ENCODE assay signal across 19 cellular contexts in genomic region chr6:5159162-5159561, GRCh38.
A peak's percentile ranks its signal among the peaks of the same experiment; 100 is the strongest.
DNase-seq lines count a peak whose midpoint lies in the region; ATAC-seq and TF ChIP-seq lines count a peak whose summit lies in the region.
"Had no signal": no experiment of that assay in that cellular context is flagged by ENCODE, and none has a peak within 500 bp of the region (broad histone marks: within the 10 kb centered on the region; RNA-seq: fewer than 3 reads in every experiment).

No MANE protein-coding gene starts in this region.

- H4K20me1 ChIP-seq in PC-9 (ENCODE audit: insufficient read depth), result no peaks in the 10 kb centered on the region

- H3K9me3 Mint-ChIP-seq in nephron progenitor cell, result no peaks in the 10 kb centered on the region
- H3K9me3 Mint-ChIP-seq: CD4-positive, CD25-positive, alpha-beta regulatory T cell; HFFc6 had no signal

- H3K27ac Mint-ChIP-seq in nephron progenitor cell, result peak overlapping the region; percentile 56
- H3K27ac Mint-ChIP-seq: CD4-positive, CD25-positive, alpha-beta regulatory T cell; HFFc6 had no signal

- H3K4me3 ChIP-seq in PC-9, result no peak overlapping the region
- H3K4me3 ChIP-seq in heart right ventricle, result no peak overlapping the region
- no peak overlapping the region for H3K4me3 ChIP-seq in spleen

- peaks cover 45% of the 10 kb centered on the region for H3K4me1 Mint-ChIP-seq in nephron progenitor cell

- H3K4me2 ChIP-seq in PC-9, result peak overlapping the region; percentile 61
- H3K4me2 ChIP-seq: KMS-11 had no signal

- H2AFZ ChIP-seq in PC-9, result no peak overlapping the region

- POLR2A ChIA-PET in PC-9 (lab: Charles Lee; ENCODE audit: unreplicated experiment), result no interaction called here

- H3K36me3 ChIP-seq in PC-9 (ENCODE audit: low read depth) (no peaks in the 10 kb centered on the region), heart right ventricle (no peaks in the 10 kb centered on the region), spleen (no peaks in the 10 kb centered on the region)
- H3K36me3 ChIP-seq: BE2C had no signal

- intact Hi-C loops in PC-9 (cut with micrococcal nuclease; ENCODE audit: unreplicated experiment) (loop anchor here (5.0 kb wide), 1 partner anchor 103 kb away; the partner anchor contains the start of genes FARS2 and LYRM4), heart right ventricle (cut with DNase I) (no loop called here), spleen (cut with DNase I; ENCODE audit: low total_unique reads) (no loop called here)

- peaks cover 10% of the 10 kb centered on the region for H3F3A ChIP-seq in PC-9 (ENCODE audit: insufficient read depth, low read depth)

- peaks cover 7% of the 10 kb centered on the region for H3K27me3 Mint-ChIP-seq in nephron progenitor cell (ENCODE audit: low read depth, poor library complexity)
- H3K27me3 Mint-ChIP-seq: CD4-positive, CD25-positive, alpha-beta regulatory T cell had no signal

- no TSS peak for BruUV-seq in PC-9 (replicated peaks; lab: Mats Ljungman, UMichigan)

- no peak for TF ChIP-seq POLR2A in spleen (IDR thresholded peaks at IDR 0.05)

- DNase-seq in COR-L47 (lab: John Stamatoyannopoulos, UW) (peak; percentile 12), HPDE6-E6E7 (ENCODE audit: extremely low spot score) (peak; percentile 42), PC-9 (peak; percentile 63 to 76), nephron progenitor cell (no peak), heart right ventricle (no peak), spleen (no peak)
- DNase-seq in activated CD4-positive, alpha-beta T cell treated with anti-CD3 and anti-CD28 coated beads, Interleukin-2, amount 50 U/mL, for 48 hours, result no peak
- DNase-seq: BE2C; CD4-positive, CD25-positive, alpha-beta regulatory T cell; DMS79; HFFc6; NCI-H187 treated with DMSO at 0.1 percent for 48 hours; NCI-H2171 treated with DMSO at 0.1 percent for 48 hours; NCI-H774; OCI-M1; RPMI8226; SIG-M5 had no signal

- 0 out of 2 replicates have a peak overlapping the region, but pooled peaks have one; percentile 23 for H3K27ac ChIP-seq in PC-9
- H3K27ac ChIP-seq in heart right ventricle, result no peak overlapping the region
- H3K27ac ChIP-seq in spleen, result no peak overlapping the region
- H3K27ac ChIP-seq: KMS-11 had no signal

- no peaks in the 10 kb centered on the region for H3K79me2 ChIP-seq in PC-9 (ENCODE audit: low read depth)

- ATAC-seq in heart right ventricle, result no peak
- ATAC-seq: SK-N-SH treated with all-trans-retinoic acid at 6 μM for 48 hours had no signal

- 93 to 96% methylated on average over 1 of the region's 1 CpG for WGBS in heart right ventricle, 2 donors
- whole genome bisulfite sequencing in spleen, 5 donors, result 82 to 100% (median 85%) methylated on average over 1 of the region's 1 CpG

- no peak for TF ChIP-seq CTCF in PC-9 (conservative IDR thresholded peaks at IDR 0.05)
- no peak for TF ChIP-seq CTCF in nephron progenitor cell (IDR thresholded peaks at IDR 0.05)
- TF ChIP-seq CTCF in heart right ventricle (IDR thresholded peaks at IDR 0.05), result no peak
- no peak for TF ChIP-seq CTCF in spleen (IDR thresholded peaks at IDR 0.05 in 8 of 11, conservative IDR thresholded peaks at IDR 0.05 in 3 of 11)

- CTCF ChIA-PET in PC-9 (lab: Charles Lee), result interaction anchor here (0.6 kb wide), 1 partner anchor 255 kb away, joined by 10 read pairs; no protein-coding TSS in a partner anchor

- peaks cover 20% of the 10 kb centered on the region for H3K4me1 ChIP-seq in PC-9 (replicated peaks; ENCODE audit: insufficient read depth)
- no peaks in the 10 kb centered on the region for H3K4me1 ChIP-seq in heart right ventricle
- H3K4me1 ChIP-seq in spleen, result no peaks in the 10 kb centered on the region
- H3K4me1 ChIP-seq: BE2C had no signal

- no peaks in the 10 kb centered on the region for H3K9me2 ChIP-seq in PC-9 (ENCODE audit: insufficient read depth)

- no peak overlapping the region for H3K4me3 Mint-ChIP-seq in nephron progenitor cell
- H3K4me3 Mint-ChIP-seq: CD4-positive, CD25-positive, alpha-beta regulatory T cell; HFFc6 had no signal

- H3K27me3 ChIP-seq in PC-9 (ENCODE audit: insufficient read depth, low read depth) (no peaks in the 10 kb centered on the region), heart right ventricle (no peaks in the 10 kb centered on the region), spleen (replicated peaks in 1 of 7) (no peaks in the 10 kb centered on the region)
- H3K27me3 ChIP-seq: BE2C had no signal

- H3K36me3 Mint-ChIP-seq in nephron progenitor cell (ENCODE audit: low read depth), result peaks cover 2% of the 10 kb centered on the region
- H3K36me3 Mint-ChIP-seq: CD4-positive, CD25-positive, alpha-beta regulatory T cell had no signal

- H3K9me3 ChIP-seq in PC-9 (ENCODE audit: insufficient read depth, low read depth) (no peaks in the 10 kb centered on the region), heart right ventricle (no peaks in the 10 kb centered on the region), spleen (no peaks in the 10 kb centered on the region)
- H3K9me3 ChIP-seq: BE2C had no signal

Comparison
In these comparisons a context has a peak if more than half of its experiments do, and no peak if none do; other contexts are left out.
1. DNase-seq: peak in COR-L47 (single experiment), HPDE6-E6E7 (single experiment) and PC-9 (2 of 2); none in nephron progenitor cell (single experiment), heart right ventricle (0 of 2), activated CD4-positive, alpha-beta T cell treated with anti-CD3 and anti-CD28 coated beads, Interleukin-2, amount 50 U/mL, for 48 hours (0 of 2) and spleen (single experiment).